9 cellular contexts compared by ENCODE assay signal in the genomic region with DNA sequence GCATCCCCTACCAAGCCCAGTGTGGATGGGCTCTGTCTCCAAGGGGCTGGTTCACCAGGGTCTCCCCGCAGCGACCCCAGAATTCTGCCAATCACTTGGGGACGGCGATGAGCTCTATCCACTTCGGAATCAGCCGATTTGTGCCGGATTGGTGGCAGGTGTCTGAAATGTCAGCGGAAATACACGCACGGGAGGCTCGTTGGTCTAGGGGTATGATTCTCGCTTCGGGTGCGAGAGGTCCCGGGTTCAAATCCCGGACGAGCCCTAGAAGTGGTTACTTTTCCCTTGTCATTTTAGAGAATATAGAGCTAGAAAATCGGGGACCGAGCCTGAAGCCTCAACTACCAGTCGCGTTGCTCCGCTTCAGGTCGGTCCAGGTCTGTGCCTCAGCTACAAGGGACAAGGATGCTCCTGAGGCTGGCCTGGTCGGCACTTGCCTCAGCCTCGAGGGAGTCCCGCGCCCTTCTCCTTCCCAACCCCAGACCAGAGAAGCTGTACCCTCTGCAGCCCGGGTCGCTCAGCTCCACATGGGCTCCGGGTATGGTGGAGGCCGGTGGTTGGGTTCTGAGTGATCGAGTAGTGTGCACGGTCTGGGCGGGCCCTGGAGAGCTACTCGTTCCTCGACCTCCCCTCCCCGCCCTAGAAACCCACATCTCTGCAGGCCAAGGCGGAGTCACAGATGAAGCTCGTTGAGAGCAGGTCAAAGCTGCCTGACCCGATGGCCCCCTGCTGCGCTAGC. TPM values are rescaled to one million over a fixed set of nuclear protein-coding genes. Genes with fewer than 3 reads are reported as not detected.
DNase-seq lines count a peak whose midpoint lies in the region; ATAC-seq and TF ChIP-seq lines count a peak whose summit lies in the region.
"Had no signal": no experiment of that assay in that cellular context is flagged by ENCODE, and none has a peak within 500 bp of the region (broad histone marks: within the 10 kb centered on the region; RNA-seq: fewer than 3 reads in every experiment).

No MANE protein-coding gene starts in this region.

- peak; percentile 87 for DNase-seq in BE2C
- DNase-seq in activated CD4-positive, alpha-beta memory T cell treated with anti-CD3 and anti-CD28 coated beads, Interleukin-2, amount 10 ng/mL, durations not matched to agents 7 days and 5 days: peak; percentile 49
- peak; percentile 41 for DNase-seq in iPS-NIHi11 (ENCODE audit: low spot score)
- no peak for DNase-seq in SJCRH30
- DNase-seq in putamen (ENCODE audit: low spot score): no peak
- DNase-seq in anterior cingulate cortex (lab: John Stamatoyannopoulos, UW): no peak

- H3K9me3 ChIP-seq in BE2C (no peaks in the 10 kb centered on the region), SJCRH30 (replicated peaks) (no peaks in the 10 kb centered on the region), gastroesophageal sphincter (no peaks in the 10 kb centered on the region)

- H3K4me3 Mint-ChIP-seq in activated CD4-positive, alpha-beta memory T cell treated with anti-CD3 and anti-CD28 coated beads, Interleukin-2, amount 10 ng/mL, durations not matched to agents 7 days and 5 days: peak overlapping the region; percentile 42

- WGBS in gastroesophageal sphincter (ENCODE audit: low coverage in 1 of 2), 2 donors: 7 to 13% methylated on average over 4 to 10 of the region's 41 CpGs

- H3K27ac ChIP-seq in SJCRH30 (no peak overlapping the region), gastroesophageal sphincter (no peak overlapping the region)

- H3K36me3 Mint-ChIP-seq in activated CD4-positive, alpha-beta memory T cell treated with anti-CD3 and anti-CD28 coated beads, Interleukin-2, amount 10 ng/mL, durations not matched to agents 7 days and 5 days (ENCODE audit: low read depth): peaks cover 2% of the 10 kb centered on the region

- H3K4me1 ChIP-seq in BE2C (no peaks in the 10 kb centered on the region), SJCRH30 (peaks cover 6% of the 10 kb centered on the region), gastroesophageal sphincter (peaks cover 0 to 38% (median 8%) of the 10 kb centered on the region in 3 donors)

- TF ChIP-seq CTCF in BE2C (IDR thresholded peaks at IDR 0.05; ENCODE audit: low read depth, low read length) (no peak), gastroesophageal sphincter (IDR thresholded peaks at IDR 0.05) (no peak)

- CTCF ChIA-PET in activated CD4-positive, alpha-beta memory T cell treated with anti-CD3 and anti-CD28 coated beads, Interleukin-2, amount 10 ng/mL, durations not matched to agents 7 days and 5 days (lab: Charles Lee): interaction anchor here (0.6 to 2.2 kb wide), 8 partner anchors 10 to 284 kb away, joined by 3 to 10 read pairs (median 4); a partner anchor contains a TSS

- no peak for TF ChIP-seq POLR2A in gastroesophageal sphincter (IDR thresholded peaks at IDR 0.05)

- peaks cover 40% of the 10 kb centered on the region for H3K4me1 Mint-ChIP-seq in activated CD4-positive, alpha-beta memory T cell treated with anti-CD3 and anti-CD28 coated beads, Interleukin-2, amount 10 ng/mL, durations not matched to agents 7 days and 5 days

- H3K27ac Mint-ChIP-seq in activated CD4-positive, alpha-beta memory T cell treated with anti-CD3 and anti-CD28 coated beads, Interleukin-2, amount 10 ng/mL, durations not matched to agents 7 days and 5 days: no peak overlapping the region

- TF ChIP-seq EP300 in gastroesophageal sphincter (IDR thresholded peaks at IDR 0.05): no peak

- POLR2A ChIA-PET in activated CD4-positive, alpha-beta memory T cell treated with anti-CD3 and anti-CD28 coated beads, Interleukin-2, amount 10 ng/mL, durations not matched to agents 7 days and 5 days (lab: Charles Lee): interaction anchor here (0.6 to 2.6 kb wide), 12 partner anchors 11 to 287 kb away, joined by 3 to 11 read pairs (median 4); a partner anchor contains a TSS

- H3K27me3 Mint-ChIP-seq in activated CD4-positive, alpha-beta memory T cell treated with anti-CD3 and anti-CD28 coated beads, Interleukin-2, amount 10 ng/mL, durations not matched to agents 7 days and 5 days: peaks cover 74% of the 10 kb centered on the region

- no peaks in the 10 kb centered on the region for H3K36me3 ChIP-seq in BE2C
- no peaks in the 10 kb centered on the region for H3K36me3 ChIP-seq in SJCRH30
- H3K36me3 ChIP-seq in gastroesophageal sphincter: no peaks in the 10 kb centered on the region

- H3K9me3 Mint-ChIP-seq in activated CD4-positive, alpha-beta memory T cell treated with anti-CD3 and anti-CD28 coated beads, Interleukin-2, amount 10 ng/mL, durations not matched to agents 7 days and 5 days: no peaks in the 10 kb centered on the region

- peak overlapping the region; percentile 55 for H3K4me3 ChIP-seq in BE2C (ENCODE audit: low read depth, low read length)
- H3K4me3 ChIP-seq in SJCRH30: no peak overlapping the region
- H3K4me3 ChIP-seq in gastroesophageal sphincter: no peak overlapping the region

- ATAC-seq in HG03135 (IDR thresholded peaks at IDR 0.05; ENCODE audit: unreplicated experiment): peak; percentile 16
- ATAC-seq in gastroesophageal sphincter: no peak

- peaks cover 30% of the 10 kb centered on the region for H3K27me3 ChIP-seq in BE2C
- H3K27me3 ChIP-seq in SJCRH30: no peaks in the 10 kb centered on the region; the same call in 1 of the 2 replicates
- H3K27me3 ChIP-seq in gastroesophageal sphincter: peaks cover 93% of the 10 kb centered on the region

RNA-seq across cellular contexts. Expression of a gene that starts 16.0 kb away (rescaled TPM):
- not detected for polyA plus RNA-seq in BE2C (2012; ENCODE audit: insufficient read depth, insufficient read length, low read depth)
- total RNA-seq in activated CD4-positive, alpha-beta memory T cell treated with anti-CD3 and anti-CD28 coated beads, Interleukin-2, amount 10 ng/mL, durations not matched to agents 7 days and 5 days: not detected
- total RNA-seq in SJCRH30 (2014; rRNA removed; shearing (Covaris generic)): 0.47 TPM in 1 of 2 replicates, not detected in the other
- total RNA-seq in gastroesophageal sphincter: not detected
- total RNA-seq: myocyte had no signal

RNA-seq across cellular contexts. Expression of a gene that starts 37.2 kb away (rescaled TPM):
- polyA plus RNA-seq in BE2C (2012; ENCODE audit: insufficient read depth, insufficient read length, low read depth): 30.1 TPM
- 10 to 100 TPM; 10.5 to 11.6 TPM for total RNA-seq in activated CD4-positive, alpha-beta memory T cell treated with anti-CD3 and anti-CD28 coated beads, Interleukin-2, amount 10 ng/mL, durations not matched to agents 7 days and 5 days
- total RNA-seq in SJCRH30 (2014; rRNA removed; shearing (Covaris generic)): 2.5 and 3.0 TPM in 2 replicates
- 10 to 100 TPM in 2 of 4 donors, 1 to 10 TPM in 2; 3.6 to 22.3 (median 12.2) TPM for total RNA-seq in gastroesophageal sphincter

RNA-seq across cellular contexts. Expression of a gene that starts 59.6 kb away (rescaled TPM):
- polyA plus RNA-seq in BE2C (2012; ENCODE audit: insufficient read depth, insufficient read length, low read depth): 44.6 TPM
- not detected for total RNA-seq in activated CD4-positive, alpha-beta memory T cell treated with anti-CD3 and anti-CD28 coated beads, Interleukin-2, amount 10 ng/mL, durations not matched to agents 7 days and 5 days
- 12.9 and 13.7 TPM in 2 replicates for total RNA-seq in SJCRH30 (2014; rRNA removed; shearing (Covaris generic))
- 10 to 100 TPM; 11.6 to 25.8 (median 20.4) TPM for total RNA-seq in gastroesophageal sphincter

Comparison
In these comparisons a context has a peak if more than half of its experiments do, and no peak if none do; other contexts are left out.
1. DNase-seq: peak in BE2C (single experiment), activated CD4-positive, alpha-beta memory T cell treated with anti-CD3 and anti-CD28 coated beads, Interleukin-2, amount 10 ng/mL, durations not matched to agents 7 days and 5 days (single experiment) and iPS-NIHi11 (single experiment); none in SJCRH30 (0 of 2), putamen (single experiment) and anterior cingulate cortex (0 of 58).
2. RNA of a gene that starts 59.6 kb away (total RNA-seq): 11.6 to 25.8 TPM in gastroesophageal sphincter and 12.9 to 13.7 TPM in SJCRH30; not detected in activated CD4-positive, alpha-beta memory T cell treated with anti-CD3 and anti-CD28 coated beads, Interleukin-2, amount 10 ng/mL, durations not matched to agents 7 days and 5 days; every median in the first group is over 10 times any median in the second.